ENCODE assay signal across 24 cellular contexts in genomic region chr10:114084225-114084624, GRCh38. TPM values are rescaled to one million over a fixed set of nuclear protein-coding genes. Genes with fewer than 3 reads are reported as not detected.
DNase-seq lines count a peak whose midpoint lies in the region; ATAC-seq and TF ChIP-seq lines count a peak whose summit lies in the region.
"Had no signal": no experiment of that assay in that cellular context is flagged by ENCODE, and none has a peak within 500 bp of the region (broad histone marks: within the 10 kb centered on the region; RNA-seq: fewer than 3 reads in every experiment).

No MANE protein-coding gene starts in this region.

- H3K36me3 ChIP-seq in parathyroid adenoma (ENCODE audit: control insufficient read depth, insufficient read depth, low read length), result no peaks in the 10 kb centered on the region
- H3K36me3 ChIP-seq: BLaER1 treated with 17β-estradiol and CSF1 and Interleukin-3, amounts not matched to agents 10 nM and 100 nM; left ventricle myocardium inferior; MG63 had no signal

- H3K4me3 Mint-ChIP-seq in activated T-cell treated with anti-CD3 and anti-CD28 coated beads, Interleukin-2, amount 50 U/mL, for 72 hours, result no peak overlapping the region
- H3K4me3 Mint-ChIP-seq in activated CD8-positive, alpha-beta T cell treated with anti-CD3 and anti-CD28 coated beads for 36 hours, result no peak overlapping the region
- H3K4me3 Mint-ChIP-seq: activated B cell treated with CpG ODN at 0.5 μM for 24 hours; naive B cell; stimulated activated naive B cell treated with anti-CD40 and anti-IgM and Interleukin-4, amounts not matched to agents 10 μg/mL and 1 μg/mL and 100 μg/mL, for 72 hours had no signal

- peaks cover 10% of the 10 kb centered on the region for H3K27me3 Mint-ChIP-seq in activated T-cell treated with anti-CD3 and anti-CD28 coated beads, Interleukin-2, amount 50 U/mL, for 72 hours (ENCODE audit: low read depth)
- H3K27me3 Mint-ChIP-seq in activated CD8-positive, alpha-beta T cell treated with anti-CD3 and anti-CD28 coated beads for 36 hours, result no peaks in the 10 kb centered on the region
- H3K27me3 Mint-ChIP-seq: activated B cell treated with CpG ODN at 0.5 μM for 24 hours, naive B cell had no signal

- no peak for TF ChIP-seq CTCF in activated CD8-positive, alpha-beta T cell treated with anti-CD3 and anti-CD28 coated beads for 36 hours (IDR thresholded peaks at IDR 0.05)
- TF ChIP-seq CTCF in parathyroid adenoma (IDR thresholded peaks at IDR 0.05), result no peak

- no peak for DNase-seq in activated T-cell treated with anti-CD3 and anti-CD28 coated beads, Interleukin-2, amount 50 U/mL, for 72 hours
- DNase-seq in activated T-cell treated with anti-CD3 and anti-CD28 coated beads for 4 hours, result no peak
- DNase-seq in KBM-7, result peak; percentile 46
- DNase-seq in activated CD8-positive, alpha-beta T cell treated with anti-CD3 and anti-CD28 coated beads for 36 hours, result peak; percentile 59
- DNase-seq: activated B cell treated with CpG ODN at 0.5 μM for 24 hours; Calu3; caudate nucleus; EL; left ventricle myocardium inferior; MG63; naive B cell; NCI-H1436 treated with DMSO at 0.1 percent for 48 hours; NCI-H2107; retina; SHP77 treated with DMSO at 0.1 percent for 48 hours; small intestine; stimulated activated naive B cell treated with anti-CD40 and anti-IgM and Interleukin-4, amounts not matched to agents 10 μg/mL and 1 μg/mL and 100 μg/mL, for 72 hours; SW 1271; testis had no signal

- no peak overlapping the region for H3K4me3 ChIP-seq in parathyroid adenoma (ENCODE audit: low read depth, low read length)
- H3K4me3 ChIP-seq: BLaER1 treated with 17β-estradiol and CSF1 and Interleukin-3, amounts not matched to agents 10 nM and 100 nM; left ventricle myocardium inferior; MG63 had no signal

- ATAC-seq in activated T-cell treated with anti-CD3 and anti-CD28 coated beads, Interleukin-2, amount 50 U/mL, for 72 hours (replicated peaks in 1 of 2), result peak; percentile 75 to 83
- ATAC-seq in activated CD8-positive, alpha-beta T cell treated with anti-CD3 and anti-CD28 coated beads for 36 hours, result peak; percentile 77
- ATAC-seq in HG03280 (IDR thresholded peaks at IDR 0.05; ENCODE audit: unreplicated experiment), result no peak
- ATAC-seq in GM18861 (IDR thresholded peaks at IDR 0.05; ENCODE audit: unreplicated experiment), result no peak
- ATAC-seq: stimulated activated naive B cell treated with anti-CD40 and anti-IgM and Interleukin-4, amounts not matched to agents 10 μg/mL and 1 μg/mL and 100 μg/mL, for 72 hours had no signal

- CTCF ChIA-PET in activated CD8-positive, alpha-beta T cell treated with anti-CD3 and anti-CD28 coated beads for 36 hours (lab: Charles Lee), result no interaction called here

- H3K9ac ChIP-seq in parathyroid adenoma, result no peak overlapping the region
- H3K9ac ChIP-seq: BLaER1 treated with 17β-estradiol and CSF1 and Interleukin-3, amounts not matched to agents 10 nM and 100 nM had no signal

- H3K4me2 ChIP-seq in parathyroid adenoma (ENCODE audit: low read length), result no peak overlapping the region
- H3K4me2 ChIP-seq: BLaER1 treated with 17β-estradiol and CSF1 and Interleukin-3, amounts not matched to agents 10 nM and 100 nM had no signal

- POLR2A ChIA-PET in activated CD8-positive, alpha-beta T cell treated with anti-CD3 and anti-CD28 coated beads for 36 hours (lab: Charles Lee), result interaction anchor here (1.0 kb wide), 1 partner anchor 11 kb away, joined by 3 read pairs; no protein-coding TSS in a partner anchor

- H3K79me2 ChIP-seq in parathyroid adenoma, result no peaks in the 10 kb centered on the region

- no peaks in the 10 kb centered on the region for H3K4me1 Mint-ChIP-seq in activated T-cell treated with anti-CD3 and anti-CD28 coated beads, Interleukin-2, amount 50 U/mL, for 72 hours (ENCODE audit: low read depth)
- H3K4me1 Mint-ChIP-seq in activated CD8-positive, alpha-beta T cell treated with anti-CD3 and anti-CD28 coated beads for 36 hours (ENCODE audit: low read depth), result no peaks in the 10 kb centered on the region
- H3K4me1 Mint-ChIP-seq: activated B cell treated with CpG ODN at 0.5 μM for 24 hours had no signal

- in situ Hi-C loops in KBM-7 (cut with MboI; ENCODE audit: low pct_unique_long_range_greater_than_20kb, low sequenced_read_pairs), result no loop called here

- intact Hi-C loops in activated CD8-positive, alpha-beta T cell treated with anti-CD3 and anti-CD28 coated beads for 36 hours (cut with micrococcal nuclease), result no loop called here

- no peaks in the 10 kb centered on the region for H3K9me3 Mint-ChIP-seq in activated T-cell treated with anti-CD3 and anti-CD28 coated beads, Interleukin-2, amount 50 U/mL, for 72 hours
- H3K9me3 Mint-ChIP-seq in activated CD8-positive, alpha-beta T cell treated with anti-CD3 and anti-CD28 coated beads for 36 hours, result no peaks in the 10 kb centered on the region
- H3K9me3 Mint-ChIP-seq: activated B cell treated with CpG ODN at 0.5 μM for 24 hours, naive B cell had no signal

- H3K4me1 ChIP-seq in parathyroid adenoma, result no peaks in the 10 kb centered on the region
- H3K4me1 ChIP-seq: left ventricle myocardium inferior, testis had no signal

- H3K36me3 Mint-ChIP-seq in activated T-cell treated with anti-CD3 and anti-CD28 coated beads, Interleukin-2, amount 50 U/mL, for 72 hours (ENCODE audit: insufficient read depth in 2 of 2), result no peaks in the 10 kb centered on the region
- H3K36me3 Mint-ChIP-seq in activated CD8-positive, alpha-beta T cell treated with anti-CD3 and anti-CD28 coated beads for 36 hours (ENCODE audit: low read depth), result no peaks in the 10 kb centered on the region
- H3K36me3 Mint-ChIP-seq: naive B cell had no signal

- no peak overlapping the region for H3K27ac Mint-ChIP-seq in activated T-cell treated with anti-CD3 and anti-CD28 coated beads, Interleukin-2, amount 50 U/mL, for 72 hours
- H3K27ac Mint-ChIP-seq in activated CD8-positive, alpha-beta T cell treated with anti-CD3 and anti-CD28 coated beads for 36 hours, result no peak overlapping the region
- H3K27ac Mint-ChIP-seq: activated B cell treated with CpG ODN at 0.5 μM for 24 hours; naive B cell; stimulated activated naive B cell treated with anti-CD40 and anti-IgM and Interleukin-4, amounts not matched to agents 10 μg/mL and 1 μg/mL and 100 μg/mL, for 72 hours had no signal

- H3K9me3 ChIP-seq in parathyroid adenoma (ENCODE audit: control insufficient read depth, low read length), result no peaks in the 10 kb centered on the region
- H3K9me3 ChIP-seq: left ventricle myocardium inferior, MG63, testis had no signal

- H3K27ac ChIP-seq in parathyroid adenoma, result no peak overlapping the region
- H3K27ac ChIP-seq: BLaER1 treated with 17β-estradiol and CSF1 and Interleukin-3, amounts not matched to agents 10 nM and 100 nM; left ventricle myocardium inferior; testis had no signal

- no peaks in the 10 kb centered on the region for H3K27me3 ChIP-seq in parathyroid adenoma (ENCODE audit: control insufficient read depth, insufficient read depth, low read length)
- H3K27me3 ChIP-seq: BLaER1 treated with 17β-estradiol and CSF1 and Interleukin-3, amounts not matched to agents 10 nM and 100 nM; MG63; testis had no signal

- peak overlapping the region; percentile 15 for H2AFZ ChIP-seq in parathyroid adenoma

RNA-seq across cellular contexts. Expression of gene ADRB1, which starts 40.6 kb away (rescaled TPM):
- total RNA-seq in activated T-cell treated with anti-CD3 and anti-CD28 coated beads, Interleukin-2, amount 50 U/mL, for 72 hours, result not detected
- total RNA-seq in activated CD8-positive, alpha-beta T cell treated with anti-CD3 and anti-CD28 coated beads for 36 hours, result under 1 TPM; 0.27 to 0.40 TPM
- total RNA-seq: activated B cell treated with CpG ODN at 0.5 μM for 24 hours, fibroblast of lung had no signal

Comparison
In these comparisons a context has a peak if more than half of its experiments do, and no peak if none do; other contexts are left out.
1. ATAC-seq: peak in activated T-cell treated with anti-CD3 and anti-CD28 coated beads, Interleukin-2, amount 50 U/mL, for 72 hours (2 of 2) and activated CD8-positive, alpha-beta T cell treated with anti-CD3 and anti-CD28 coated beads for 36 hours (single experiment); none in HG03280 (single experiment) and GM18861 (single experiment).
2. DNase-seq: peak in KBM-7 (single experiment) and activated CD8-positive, alpha-beta T cell treated with anti-CD3 and anti-CD28 coated beads for 36 hours (single experiment); none in activated T-cell treated with anti-CD3 and anti-CD28 coated beads, Interleukin-2, amount 50 U/mL, for 72 hours (0 of 2) and activated T-cell treated with anti-CD3 and anti-CD28 coated beads for 4 hours (single experiment).